Comparison of ENCODE assay signal across 11 cellular contexts in the genomic region with DNA sequence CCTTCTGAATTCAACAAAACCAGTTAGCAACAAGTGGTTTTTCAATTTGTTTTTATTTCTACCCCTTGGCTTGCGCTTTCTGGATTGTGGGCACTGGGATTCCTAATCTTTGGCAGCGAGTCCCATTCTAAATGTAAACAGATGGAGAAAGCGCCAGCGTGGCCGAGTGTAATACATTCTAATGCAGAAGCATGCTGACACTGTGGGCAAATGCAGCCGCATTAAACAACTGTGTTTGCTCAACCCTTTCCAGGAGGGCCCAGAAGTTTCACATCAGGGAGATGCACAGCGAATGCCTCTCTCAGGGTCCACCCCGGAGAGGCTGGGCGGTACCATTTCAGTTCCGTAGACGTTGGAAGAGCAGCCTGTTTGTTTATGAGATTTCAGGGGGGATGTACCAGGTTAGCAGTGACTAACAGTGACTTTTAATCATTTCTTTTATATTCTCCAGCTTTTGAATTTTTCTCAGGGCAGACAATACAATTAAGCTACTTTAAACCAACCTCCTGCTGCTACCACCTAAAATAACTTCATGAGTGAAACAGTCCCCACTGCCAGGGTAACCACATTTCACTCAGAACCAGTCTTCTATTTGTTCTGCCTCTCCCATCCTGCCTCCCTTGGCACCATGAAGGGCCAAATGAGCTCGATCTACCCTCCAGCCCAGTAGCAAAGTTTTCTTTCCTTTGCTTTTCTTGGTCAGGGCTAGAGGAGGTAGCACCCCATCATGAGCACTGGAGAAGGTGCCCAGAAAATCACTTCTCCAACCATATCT.
DNase-seq lines count a peak whose midpoint lies in the region; ATAC-seq and TF ChIP-seq lines count a peak whose summit lies in the region.
"Had no signal": no experiment of that assay in that cellular context is flagged by ENCODE, and none has a peak within 500 bp of the region (broad histone marks: within the 10 kb centered on the region; RNA-seq: fewer than 3 reads in every experiment).

No MANE protein-coding gene starts in this region.

- peak overlapping the region; percentile 45 for H3K27ac ChIP-seq in SJCRH30
- H3K27ac ChIP-seq in fibroblast of lung (ENCODE audit: insufficient read depth, low read length) = peak overlapping the region; percentile 85
- H3K27ac ChIP-seq: upper lobe of right lung had no signal

- H3K4me1 Mint-ChIP-seq in activated CD4-positive, alpha-beta T cell treated with anti-CD3 and anti-CD28 coated beads for 36 hours = peaks cover 83% of the 10 kb centered on the region

- H3K4me3 Mint-ChIP-seq in activated CD4-positive, alpha-beta T cell treated with anti-CD3 and anti-CD28 coated beads for 36 hours = no peak overlapping the region

- H3K36me3 ChIP-seq in SJCRH30 (no peaks in the 10 kb centered on the region), fibroblast of lung (ENCODE audit: control insufficient read depth, insufficient read depth, low read length) (no peaks in the 10 kb centered on the region)
- H3K36me3 ChIP-seq: upper lobe of right lung had no signal

- peak overlapping the region; percentile 44 for H3K4me3 ChIP-seq in SJCRH30
- H3K4me3 ChIP-seq in fibroblast of lung (replicated peaks in 1 of 4; ENCODE audit: control extremely low read depth in 1 of 4, insufficient read depth in 1 of 4, low read depth in 3 of 4, low read length in 4 of 4) = no peak overlapping the region
- H3K4me3 ChIP-seq: upper lobe of right lung had no signal

- CTCF ChIA-PET in activated CD4-positive, alpha-beta T cell treated with anti-CD3 and anti-CD28 coated beads for 36 hours (lab: Charles Lee) = interaction anchor here (0.6 to 3.1 kb wide), 4 partner anchors 12 to 34 kb away, joined by 3 to 16 read pairs (median 4); no protein-coding TSS in a partner anchor

- no peaks in the 10 kb centered on the region for H4K20me1 ChIP-seq in fibroblast of lung (ENCODE audit: control insufficient read depth, extremely low read depth, insufficient read depth, low read length)

- H2AFZ ChIP-seq in fibroblast of lung (ENCODE audit: low read length) = no peak overlapping the region

- TF ChIP-seq CTCF in fibroblast of lung (conservative IDR thresholded peaks at IDR 0.05 in 1 of 2, IDR thresholded peaks at IDR 0.05 in 1 of 2; ENCODE audit: low read depth in 1 of 2, low read length in 2 of 2) = no peak

- peak overlapping the region; percentile 47 for H3K4me2 ChIP-seq in fibroblast of lung (ENCODE audit: extremely low read depth, insufficient read depth, low read length)

- DNase-seq in activated CD4-positive, alpha-beta T cell treated with anti-CD3 and anti-CD28 coated beads for 36 hours = no peak
- no peak for DNase-seq in activated CD4-positive, alpha-beta T cell treated with anti-CD3 and anti-CD28 coated beads for 48 hours
- DNase-seq in SJCRH30 (peak; percentile 63 to 72), fibroblast of lung (ENCODE audit: low read depth in 2 of 2) (peak; percentile 97 to 98), NCI-H1092 (lab: John Stamatoyannopoulos, UW) (no peak), NCI-H2171 treated with DMSO at 0.1 percent for 48 hours (lab: John Stamatoyannopoulos, UW) (no peak)
- peak; percentile 29 for DNase-seq in stimulated activated CD8-positive, alpha-beta memory T cell treated with anti-CD3 and anti-CD28 coated beads, Interleukin-4, amount 100 ng/mL, for 48 hours
- DNase-seq: AML-193, NCI-H1436 treated with DMSO at 0.1 percent for 48 hours, upper lobe of right lung had no signal

- intact Hi-C loops in activated CD4-positive, alpha-beta T cell treated with anti-CD3 and anti-CD28 coated beads for 36 hours (cut with DNase I, micrococcal nuclease) = no loop called here

- H3K9me3 ChIP-seq in SJCRH30 (replicated peaks) (no peaks in the 10 kb centered on the region), fibroblast of lung (ENCODE audit: control insufficient read depth, insufficient read depth, low read depth, low read length) (no peaks in the 10 kb centered on the region)
- H3K9me3 ChIP-seq: upper lobe of right lung had no signal

- peaks cover 5% of the 10 kb centered on the region for H3K9me3 Mint-ChIP-seq in activated CD4-positive, alpha-beta T cell treated with anti-CD3 and anti-CD28 coated beads for 36 hours (ENCODE audit: low read depth)

- H3K9ac ChIP-seq in fibroblast of lung (ENCODE audit: insufficient read depth, low read length) = no peak overlapping the region

- peak overlapping the region; percentile 38 for H3K27ac Mint-ChIP-seq in activated CD4-positive, alpha-beta T cell treated with anti-CD3 and anti-CD28 coated beads for 36 hours

- H3K27me3 ChIP-seq in SJCRH30 = no peaks in the 10 kb centered on the region
- no peaks in the 10 kb centered on the region for H3K27me3 ChIP-seq in fibroblast of lung (ENCODE audit: control insufficient read depth, insufficient read depth, low read length)
- H3K27me3 ChIP-seq: upper lobe of right lung had no signal

- ATAC-seq in activated CD4-positive, alpha-beta T cell treated with anti-CD3 and anti-CD28 coated beads for 36 hours = no peak
- no peak for ATAC-seq in HG02981 (IDR thresholded peaks at IDR 0.05; ENCODE audit: unreplicated experiment)
- ATAC-seq: upper lobe of right lung had no signal

- H3K79me2 ChIP-seq in fibroblast of lung (ENCODE audit: control insufficient read depth, insufficient read depth, low read length) = no peaks in the 10 kb centered on the region

- peaks cover 15% of the 10 kb centered on the region for H3K4me1 ChIP-seq in SJCRH30
- H3K4me1 ChIP-seq in fibroblast of lung (ENCODE audit: control insufficient read depth, extremely low read depth, insufficient read depth, low read length) = peaks cover 24% of the 10 kb centered on the region

- H3K36me3 Mint-ChIP-seq in activated CD4-positive, alpha-beta T cell treated with anti-CD3 and anti-CD28 coated beads for 36 hours (ENCODE audit: low read depth) = peaks cover 7% of the 10 kb centered on the region

- POLR2A ChIA-PET in activated CD4-positive, alpha-beta T cell treated with anti-CD3 and anti-CD28 coated beads for 36 hours (lab: Charles Lee) = interaction anchor here (1.3 kb wide), 1 partner anchor 21 kb away, joined by 3 read pairs; no protein-coding TSS in a partner anchor

- H3K27me3 Mint-ChIP-seq in activated CD4-positive, alpha-beta T cell treated with anti-CD3 and anti-CD28 coated beads for 36 hours = peaks cover 6% of the 10 kb centered on the region

Comparison
In these comparisons a context has a peak if more than half of its experiments do, and no peak if none do; other contexts are left out.
1. DNase-seq: peak in SJCRH30 (2 of 2), fibroblast of lung (2 of 2) and stimulated activated CD8-positive, alpha-beta memory T cell treated with anti-CD3 and anti-CD28 coated beads, Interleukin-4, amount 100 ng/mL, for 48 hours (single experiment); none in activated CD4-positive, alpha-beta T cell treated with anti-CD3 and anti-CD28 coated beads for 36 hours (single experiment), activated CD4-positive, alpha-beta T cell treated with anti-CD3 and anti-CD28 coated beads for 48 hours (single experiment), NCI-H1092 (single experiment) and NCI-H2171 treated with DMSO at 0.1 percent for 48 hours (single experiment).